ENCODE assay signal across 27 cellular contexts in genomic region chr6:118598324-118598723, GRCh38. TPM values are rescaled to one million over a fixed set of nuclear protein-coding genes. Genes with fewer than 3 reads are reported as not detected.
"Had no signal": no experiment of that assay in that cellular context is flagged by ENCODE, and none has a peak within 500 bp of the region (broad histone marks: within the 10 kb centered on the region; RNA-seq: fewer than 3 reads in every experiment).

No MANE protein-coding gene starts in this region.

- H3K27ac Mint-ChIP-seq: activated CD4-positive, alpha-beta T cell treated with anti-CD3 and anti-CD28 coated beads, Interleukin-2, amount 10 ng/mL, durations not matched to agents 7 days and 5 days; activated naive CD4-positive, alpha-beta T cell treated with anti-CD3 and anti-CD28 coated beads for 36 hours; activated T-helper 1 cell treated with anti-CD3 and anti-CD28 coated beads, Interleukin-12 subunit alpha, Interleukin-12 subunit beta, Interleukin-2, Interleukin-4 antibody, amounts not matched to agents 30 ng/mL and 10 ng/mL and 1 ng/mL, durations not matched to agents 14 hours and 24 hours and 36 hours; mesothelial cell of epicardium; nephron progenitor cell; progenitor cell of endocrine pancreas; stimulated activated naive B cell treated with anti-CD40 and anti-IgM and Interleukin-4, amounts not matched to agents 10 μg/mL and 1 μg/mL and 100 μg/mL, for 72 hours; T-helper 1 cell treated with Interleukin-12 subunit alpha and Interleukin-12 subunit beta and Interleukin-4 antibody, amounts not matched to agents 30 μg/mL and 1 μg/mL, for 36 hours had no signal

- H3K27me3 Mint-ChIP-seq: activated CD4-positive, alpha-beta T cell treated with anti-CD3 and anti-CD28 coated beads, Interleukin-2, amount 10 ng/mL, durations not matched to agents 7 days and 5 days; naive B cell; progenitor cell of endocrine pancreas; stimulated activated naive B cell treated with anti-CD40 and anti-IgM and Interleukin-4, amounts not matched to agents 10 μg/mL and 1 μg/mL and 100 μg/mL, for 72 hours had no signal

- H3K27me3 ChIP-seq: breast epithelium, esophagus squamous epithelium, neutrophil, ovary, tibial nerve had no signal

- H3K36me3 ChIP-seq: breast epithelium, esophagus squamous epithelium, neutrophil, ovary, tibial nerve, WERI-Rb-1 had no signal

- DNase-seq: activated CD4-positive, alpha-beta T cell treated with anti-CD3 and anti-CD28 coated beads, Interleukin-2, amount 10 ng/mL, durations not matched to agents 7 days and 5 days; activated CD4-positive, CD25-positive, alpha-beta regulatory T cell treated with anti-CD3 and anti-CD28 coated beads, Interleukin-2, amount 50 U/mL, for 72 hours; activated effector memory CD4-positive, alpha-beta T cell treated with anti-CD3 and anti-CD28 coated beads, Interleukin-2, amount 50 U/mL, for 16 hours; activated naive CD4-positive, alpha-beta T cell treated with anti-CD3 and anti-CD28 coated beads for 36 hours; dermis blood vessel endothelial cell; effector CD4-positive, alpha-beta T cell; esophagus squamous epithelium; foreskin melanocyte; islet precursor cell; mammary epithelial cell; naive B cell; nephron progenitor cell; ovary; retina; stimulated activated CD4-positive, alpha-beta T cell treated with anti-CD3 and anti-CD28 coated beads, Interleukin-15, amount 100 ng/mL, for 24 hours; stimulated activated CD4-positive, alpha-beta T cell treated with anti-CD3 and anti-CD28 coated beads, Interleukin-2, amount 100 ng/mL, for 24 hours; stimulated activated naive B cell treated with anti-CD40 and anti-IgM and Interleukin-4, amounts not matched to agents 10 μg/mL and 1 μg/mL and 100 μg/mL, for 72 hours; SW 1271; T1000; WERI-Rb-1 had no signal

- H3K9me3 ChIP-seq: esophagus squamous epithelium, neutrophil, ovary, tibial nerve had no signal

- H3K4me3 ChIP-seq: breast epithelium, esophagus squamous epithelium, ovary, tibial nerve had no signal

- H3K4me1 Mint-ChIP-seq: activated CD4-positive, alpha-beta T cell treated with anti-CD3 and anti-CD28 coated beads, Interleukin-2, amount 10 ng/mL, durations not matched to agents 7 days and 5 days; nephron progenitor cell had no signal

- H3K4me1 ChIP-seq: breast epithelium, esophagus squamous epithelium had no signal

- ATAC-seq: stimulated activated naive B cell treated with anti-CD40 and anti-IgM and Interleukin-4, amounts not matched to agents 10 μg/mL and 1 μg/mL and 100 μg/mL, for 72 hours had no signal

- H3K27ac ChIP-seq: breast epithelium, esophagus squamous epithelium, neutrophil, ovary, tibial nerve, WERI-Rb-1 had no signal

- H3K4me3 Mint-ChIP-seq: activated CD4-positive, alpha-beta T cell treated with anti-CD3 and anti-CD28 coated beads, Interleukin-2, amount 10 ng/mL, durations not matched to agents 7 days and 5 days; activated naive CD4-positive, alpha-beta T cell treated with anti-CD3 and anti-CD28 coated beads for 36 hours; activated T-helper 1 cell treated with anti-CD3 and anti-CD28 coated beads, Interleukin-12 subunit alpha, Interleukin-12 subunit beta, Interleukin-2, Interleukin-4 antibody, amounts not matched to agents 30 ng/mL and 10 ng/mL and 1 ng/mL, durations not matched to agents 14 hours and 24 hours and 36 hours; mesothelial cell of epicardium; naive B cell; nephron progenitor cell; stimulated activated naive B cell treated with anti-CD40 and anti-IgM and Interleukin-4, amounts not matched to agents 10 μg/mL and 1 μg/mL and 100 μg/mL, for 72 hours; T-helper 1 cell treated with Interleukin-12 subunit alpha and Interleukin-12 subunit beta and Interleukin-4 antibody, amounts not matched to agents 30 μg/mL and 1 μg/mL, for 36 hours had no signal

RNA-seq across cellular contexts. Expression of gene PLN, which starts 50.2 kb away (rescaled TPM):
- total RNA-seq: activated CD4-positive, alpha-beta T cell treated with anti-CD3 and anti-CD28 coated beads, Interleukin-2, amount 10 ng/mL, durations not matched to agents 7 days and 5 days; activated naive CD4-positive, alpha-beta T cell treated with anti-CD3 and anti-CD28 coated beads for 36 hours; activated T-helper 1 cell treated with anti-CD3 and anti-CD28 coated beads, Interleukin-12 subunit alpha, Interleukin-12 subunit beta, Interleukin-2, Interleukin-4 antibody, amounts not matched to agents 30 ng/mL and 10 ng/mL and 1 ng/mL, durations not matched to agents 14 hours and 24 hours and 36 hours; dermis blood vessel endothelial cell; mammary epithelial cell had no signal
- polyA plus RNA-seq: mammary epithelial cell had no signal
